8 cellular contexts compared by ENCODE assay signal in genomic region chr6:13328076-13328874, GRCh38. TPM values are rescaled to one million over a fixed set of nuclear protein-coding genes. Genes with fewer than 3 reads are reported as not detected.
DNase-seq lines count a peak whose midpoint lies in the region; ATAC-seq and TF ChIP-seq lines count a peak whose summit lies in the region.

TBC1D7 (minus strand) TSS chr6:13328537; CDS start chr6:13326898, 1,639 bp downstream.

- ATAC-seq in GM19043 (IDR thresholded peaks at IDR 0.05; ENCODE audit: low read depth, unreplicated experiment) (peak; percentile 79), HG03354 (IDR thresholded peaks at IDR 0.05; ENCODE audit: poor library complexity, severe bottlenecking, unreplicated experiment) (peak; percentile 91)

- no peaks in the 10 kb centered on the region for H3K27me3 ChIP-seq in kidney epithelial cell (ENCODE audit: control insufficient read depth, insufficient read depth, low read length)

- no peaks in the 10 kb centered on the region for H3K36me3 ChIP-seq in kidney epithelial cell (ENCODE audit: control insufficient read depth, insufficient read depth, low read length)

- peak within 1 kb of the TSS; percentile 99 for H3K4me3 ChIP-seq in kidney epithelial cell (ENCODE audit: low read depth, low read length)

- peak; percentile 9 for TF ChIP-seq CTCF in kidney epithelial cell (IDR thresholded peaks at IDR 0.05; ENCODE audit: insufficient read depth, low read length, poor library complexity, severe bottlenecking)

- peak; percentile 90 to 91 for DNase-seq in AML-193 (lab: John Stamatoyannopoulos, UW)
- peak; percentile 81 for DNase-seq in NCI-H446 treated with DMSO at 0.1 percent for 48 hours (lab: John Stamatoyannopoulos, UW)
- DNase-seq in activated CD4-positive, alpha-beta T cell treated with anti-CD3 and anti-CD28 coated beads for 1 hour, result peak; percentile 89
- peak; percentile 92 for DNase-seq in cerebellum (ENCODE audit: low spot score)
- peak; percentile 67 for DNase-seq in kidney epithelial cell (ENCODE audit: low read depth)
- DNase-seq in stimulated activated CD4-positive, alpha-beta T cell treated with anti-CD3 and anti-CD28 coated beads, Interleukin-15, amount 100 ng/mL, for 48 hours (ENCODE audit: low read depth in 2 of 2), result peak; percentile 85 to 92

RNA-seq across cellular contexts. Expression of gene TBC1D7, which starts in this region (rescaled TPM):
- total RNA-seq in cerebellum (45.0 TPM), kidney epithelial cell (29.3 and 31.3 TPM in 2 replicates)

Comparison
In these comparisons a context has a peak if more than half of its experiments do, and no peak if none do; other contexts are left out.
1. Peak in every context shown above with its lines: DNase-seq, ATAC-seq and H3K4me3 ChIP-seq.